In the genomic region with DNA sequence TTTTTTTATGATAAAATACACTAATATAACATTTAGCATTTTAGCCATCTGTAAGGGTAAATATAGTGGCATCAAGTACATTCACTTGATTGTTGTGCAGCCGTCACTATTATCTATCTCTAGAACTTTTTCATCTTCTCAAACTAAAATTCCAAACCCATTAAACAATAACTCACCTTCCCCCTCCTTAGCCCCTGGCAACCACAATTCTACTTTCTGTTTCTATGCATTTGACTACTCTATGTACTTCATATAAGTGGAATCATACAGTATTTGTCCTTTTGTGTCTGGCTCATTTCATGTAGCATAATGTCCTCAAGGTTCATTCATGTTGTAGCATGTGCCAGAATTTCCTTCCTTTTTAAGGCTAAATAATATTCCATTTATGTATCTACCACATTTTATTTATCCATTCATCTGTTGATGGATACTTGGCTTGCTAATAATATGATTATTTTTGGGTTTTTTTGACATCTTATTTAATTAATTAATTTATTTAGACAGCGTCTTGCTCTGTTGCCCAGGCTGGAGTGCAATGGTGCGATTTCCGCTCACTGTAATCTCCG, we compare ENCODE assay signal across 1 cellular context.
TF ChIP-seq lines count a peak whose summit lies in the region.

No MANE protein-coding gene starts in this region.

TF ChIP-seq in WTC11, 78 proteins besides CTCF, POLR2A, EP300 and RAD21 (continued from another document):
- TF ChIP-seq ARID4B (CRISPR knock-in tag; IDR thresholded peaks at IDR 0.05; ENCODE audit: borderline replicate concordance) (no peak), ELF4 (CRISPR knock-in tag; IDR thresholded peaks at IDR 0.05; ENCODE audit: low read depth) (no peak), ZNF263 (CRISPR knock-in tag; IDR thresholded peaks at IDR 0.05; ENCODE audit: low read depth) (no peak), CBFB (CRISPR knock-in tag; IDR thresholded peaks at IDR 0.05; ENCODE audit: low read depth) (no peak), ZNF396 (CRISPR knock-in tag; IDR thresholded peaks at IDR 0.05; ENCODE audit: borderline replicate concordance) (no peak), FOXJ3 (CRISPR knock-in tag; IDR thresholded peaks at IDR 0.05; ENCODE audit: borderline replicate concordance) (no peak), NR1H2 (CRISPR knock-in tag; IDR thresholded peaks at IDR 0.05) (no peak), ERG (CRISPR knock-in tag; IDR thresholded peaks at IDR 0.05) (no peak), TP53 (CRISPR knock-in tag; IDR thresholded peaks at IDR 0.05) (no peak), RELA (CRISPR knock-in tag; IDR thresholded peaks at IDR 0.05; ENCODE audit: borderline replicate concordance) (no peak), USF1 (CRISPR knock-in tag; IDR thresholded peaks at IDR 0.05) (no peak), JUN (CRISPR knock-in tag; IDR thresholded peaks at IDR 0.05) (no peak)
- TF ChIP-seq, protein P1, sequence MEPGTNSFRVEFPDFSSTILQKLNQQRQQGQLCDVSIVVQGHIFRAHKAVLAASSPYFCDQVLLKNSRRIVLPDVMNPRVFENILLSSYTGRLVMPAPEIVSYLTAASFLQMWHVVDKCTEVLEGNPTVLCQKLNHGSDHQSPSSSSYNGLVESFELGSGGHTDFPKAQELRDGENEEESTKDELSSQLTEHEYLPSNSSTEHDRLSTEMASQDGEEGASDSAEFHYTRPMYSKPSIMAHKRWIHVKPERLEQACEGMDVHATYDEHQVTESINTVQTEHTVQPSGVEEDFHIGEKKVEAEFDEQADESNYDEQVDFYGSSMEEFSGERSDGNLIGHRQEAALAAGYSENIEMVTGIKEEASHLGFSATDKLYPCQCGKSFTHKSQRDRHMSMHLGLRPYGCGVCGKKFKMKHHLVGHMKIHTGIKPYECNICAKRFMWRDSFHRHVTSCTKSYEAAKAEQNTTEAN (CRISPR knock-in tag; IDR thresholded peaks at IDR 0.05) = no peak
- TF ChIP-seq, protein P2, sequence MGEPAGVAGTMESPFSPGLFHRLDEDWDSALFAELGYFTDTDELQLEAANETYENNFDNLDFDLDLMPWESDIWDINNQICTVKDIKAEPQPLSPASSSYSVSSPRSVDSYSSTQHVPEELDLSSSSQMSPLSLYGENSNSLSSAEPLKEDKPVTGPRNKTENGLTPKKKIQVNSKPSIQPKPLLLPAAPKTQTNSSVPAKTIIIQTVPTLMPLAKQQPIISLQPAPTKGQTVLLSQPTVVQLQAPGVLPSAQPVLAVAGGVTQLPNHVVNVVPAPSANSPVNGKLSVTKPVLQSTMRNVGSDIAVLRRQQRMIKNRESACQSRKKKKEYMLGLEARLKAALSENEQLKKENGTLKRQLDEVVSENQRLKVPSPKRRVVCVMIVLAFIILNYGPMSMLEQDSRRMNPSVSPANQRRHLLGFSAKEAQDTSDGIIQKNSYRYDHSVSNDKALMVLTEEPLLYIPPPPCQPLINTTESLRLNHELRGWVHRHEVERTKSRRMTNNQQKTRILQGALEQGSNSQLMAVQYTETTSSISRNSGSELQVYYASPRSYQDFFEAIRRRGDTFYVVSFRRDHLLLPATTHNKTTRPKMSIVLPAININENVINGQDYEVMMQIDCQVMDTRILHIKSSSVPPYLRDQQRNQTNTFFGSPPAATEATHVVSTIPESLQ (CRISPR knock-in tag; IDR thresholded peaks at IDR 0.05) = no peak
